1 cellular context compared by ENCODE assay signal in the genomic region with DNA sequence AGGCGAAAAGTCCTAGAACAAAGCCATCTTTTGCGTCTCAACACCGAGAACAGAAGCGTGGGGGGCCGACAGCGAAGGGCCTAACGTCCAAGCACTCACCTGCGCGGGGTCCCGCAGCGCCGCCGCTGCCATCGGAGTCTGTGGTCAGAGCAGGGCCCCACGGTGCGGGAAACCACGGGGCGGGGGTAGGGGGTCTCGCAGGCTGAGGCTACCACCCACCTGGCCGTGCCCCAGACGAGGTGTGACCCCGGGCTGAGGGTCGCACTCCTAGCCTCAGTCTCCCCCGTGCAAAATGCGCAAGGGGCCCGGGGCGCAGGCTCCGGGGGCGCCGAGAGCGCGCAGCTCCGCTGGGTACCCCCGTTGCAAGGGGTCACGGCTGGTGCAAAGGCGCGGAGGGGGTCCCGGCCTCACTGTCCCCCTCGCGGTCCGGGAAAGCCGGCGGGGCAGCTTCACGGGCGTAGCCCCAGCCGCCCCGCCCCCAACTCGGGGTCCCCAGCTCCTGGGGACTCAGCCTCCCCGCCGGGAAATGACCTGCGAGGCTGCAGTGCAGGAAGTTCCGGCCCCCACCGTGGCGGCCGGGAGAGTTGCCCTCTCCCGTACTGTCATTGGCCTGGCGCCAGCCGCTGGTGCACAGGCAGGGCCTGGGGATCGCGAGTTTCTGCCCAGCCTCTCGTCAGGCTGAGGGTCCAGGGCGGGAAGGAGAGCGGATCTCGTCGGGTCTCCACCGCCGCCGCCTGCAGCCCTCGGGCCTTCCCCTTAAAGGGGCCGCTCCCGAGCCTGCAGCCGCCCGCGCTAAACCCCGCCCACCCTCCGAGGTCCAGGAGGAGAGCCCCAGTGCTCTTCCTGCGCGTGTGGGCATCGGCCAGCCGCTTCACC.
TF ChIP-seq lines count a peak whose summit lies in the region.

ZNF792 (minus strand) TSS at position 699 of the 876 bp plus-strand sequence; CDS start at position 132, 567 bp downstream.

TF ChIP-seq in GM12878, 131 proteins besides CTCF, POLR2A, EP300 and RAD21 (continued from another document):
- TF ChIP-seq, protein P1, sequence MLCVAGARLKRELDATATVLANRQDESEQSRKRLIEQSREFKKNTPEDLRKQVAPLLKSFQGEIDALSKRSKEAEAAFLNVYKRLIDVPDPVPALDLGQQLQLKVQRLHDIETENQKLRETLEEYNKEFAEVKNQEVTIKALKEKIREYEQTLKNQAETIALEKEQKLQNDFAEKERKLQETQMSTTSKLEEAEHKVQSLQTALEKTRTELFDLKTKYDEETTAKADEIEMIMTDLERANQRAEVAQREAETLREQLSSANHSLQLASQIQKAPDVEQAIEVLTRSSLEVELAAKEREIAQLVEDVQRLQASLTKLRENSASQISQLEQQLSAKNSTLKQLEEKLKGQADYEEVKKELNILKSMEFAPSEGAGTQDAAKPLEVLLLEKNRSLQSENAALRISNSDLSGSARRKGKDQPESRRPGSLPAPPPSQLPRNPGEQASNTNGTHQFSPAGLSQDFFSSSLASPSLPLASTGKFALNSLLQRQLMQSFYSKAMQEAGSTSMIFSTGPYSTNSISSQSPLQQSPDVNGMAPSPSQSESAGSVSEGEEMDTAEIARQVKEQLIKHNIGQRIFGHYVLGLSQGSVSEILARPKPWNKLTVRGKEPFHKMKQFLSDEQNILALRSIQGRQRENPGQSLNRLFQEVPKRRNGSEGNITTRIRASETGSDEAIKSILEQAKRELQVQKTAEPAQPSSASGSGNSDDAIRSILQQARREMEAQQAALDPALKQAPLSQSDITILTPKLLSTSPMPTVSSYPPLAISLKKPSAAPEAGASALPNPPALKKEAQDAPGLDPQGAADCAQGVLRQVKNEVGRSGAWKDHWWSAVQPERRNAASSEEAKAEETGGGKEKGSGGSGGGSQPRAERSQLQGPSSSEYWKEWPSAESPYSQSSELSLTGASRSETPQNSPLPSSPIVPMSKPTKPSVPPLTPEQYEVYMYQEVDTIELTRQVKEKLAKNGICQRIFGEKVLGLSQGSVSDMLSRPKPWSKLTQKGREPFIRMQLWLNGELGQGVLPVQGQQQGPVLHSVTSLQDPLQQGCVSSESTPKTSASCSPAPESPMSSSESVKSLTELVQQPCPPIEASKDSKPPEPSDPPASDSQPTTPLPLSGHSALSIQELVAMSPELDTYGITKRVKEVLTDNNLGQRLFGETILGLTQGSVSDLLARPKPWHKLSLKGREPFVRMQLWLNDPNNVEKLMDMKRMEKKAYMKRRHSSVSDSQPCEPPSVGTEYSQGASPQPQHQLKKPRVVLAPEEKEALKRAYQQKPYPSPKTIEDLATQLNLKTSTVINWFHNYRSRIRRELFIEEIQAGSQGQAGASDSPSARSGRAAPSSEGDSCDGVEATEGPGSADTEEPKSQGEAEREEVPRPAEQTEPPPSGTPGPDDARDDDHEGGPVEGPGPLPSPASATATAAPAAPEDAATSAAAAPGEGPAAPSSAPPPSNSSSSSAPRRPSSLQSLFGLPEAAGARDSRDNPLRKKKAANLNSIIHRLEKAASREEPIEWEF (IDR thresholded peaks at IDR 0.05; ENCODE audit: insufficient replicate concordance, low read depth, low read length): no peak
- TF ChIP-seq NFXL1 (IDR thresholded peaks at IDR 0.05; ENCODE audit: borderline replicate concordance) (no peak), CBX5 (IDR thresholded peaks at IDR 0.05; ENCODE audit: low read depth) (no peak), STAT3 (IDR thresholded peaks at IDR 0.05; ENCODE audit: low read depth, low read length) (no peak), SKIL (IDR thresholded peaks at IDR 0.05; ENCODE audit: low read depth, poor library complexity, severe bottlenecking) (no peak), JUNB (IDR thresholded peaks at IDR 0.05) (no peak), HDGF (IDR thresholded peaks at IDR 0.05) (no peak), NR2C1 (IDR thresholded peaks at IDR 0.05) (no peak), SREBF1 (IDR thresholded peaks at IDR 0.05; ENCODE audit: low read length) (no peak), ZNF384 (IDR thresholded peaks at IDR 0.05; ENCODE audit: borderline replicate concordance, low read depth, low read length) (no peak), LARP7 (IDR thresholded peaks at IDR 0.05) (peak; percentile 45; the same call in 1 of the 2 replicates)
- TF ChIP-seq, protein P2, sequence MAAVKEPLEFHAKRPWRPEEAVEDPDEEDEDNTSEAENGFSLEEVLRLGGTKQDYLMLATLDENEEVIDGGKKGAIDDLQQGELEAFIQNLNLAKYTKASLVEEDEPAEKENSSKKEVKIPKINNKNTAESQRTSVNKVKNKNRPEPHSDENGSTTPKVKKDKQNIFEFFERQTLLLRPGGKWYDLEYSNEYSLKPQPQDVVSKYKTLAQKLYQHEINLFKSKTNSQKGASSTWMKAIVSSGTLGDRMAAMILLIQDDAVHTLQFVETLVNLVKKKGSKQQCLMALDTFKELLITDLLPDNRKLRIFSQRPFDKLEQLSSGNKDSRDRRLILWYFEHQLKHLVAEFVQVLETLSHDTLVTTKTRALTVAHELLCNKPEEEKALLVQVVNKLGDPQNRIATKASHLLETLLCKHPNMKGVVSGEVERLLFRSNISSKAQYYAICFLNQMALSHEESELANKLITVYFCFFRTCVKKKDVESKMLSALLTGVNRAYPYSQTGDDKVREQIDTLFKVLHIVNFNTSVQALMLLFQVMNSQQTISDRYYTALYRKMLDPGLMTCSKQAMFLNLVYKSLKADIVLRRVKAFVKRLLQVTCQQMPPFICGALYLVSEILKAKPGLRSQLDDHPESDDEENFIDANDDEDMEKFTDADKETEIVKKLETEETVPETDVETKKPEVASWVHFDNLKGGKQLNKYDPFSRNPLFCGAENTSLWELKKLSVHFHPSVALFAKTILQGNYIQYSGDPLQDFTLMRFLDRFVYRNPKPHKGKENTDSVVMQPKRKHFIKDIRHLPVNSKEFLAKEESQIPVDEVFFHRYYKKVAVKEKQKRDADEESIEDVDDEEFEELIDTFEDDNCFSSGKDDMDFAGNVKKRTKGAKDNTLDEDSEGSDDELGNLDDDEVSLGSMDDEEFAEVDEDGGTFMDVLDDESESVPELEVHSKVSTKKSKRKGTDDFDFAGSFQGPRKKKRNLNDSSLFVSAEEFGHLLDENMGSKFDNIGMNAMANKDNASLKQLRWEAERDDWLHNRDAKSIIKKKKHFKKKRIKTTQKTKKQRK (IDR thresholded peaks at IDR 0.05; ENCODE audit: low read depth, low read length): no peak
